29 cellular contexts compared by ENCODE assay signal in genomic region chr9:128002959-128003358, GRCh38. TPM values are rescaled to one million over a fixed set of nuclear protein-coding genes. Genes with fewer than 3 reads are reported as not detected.
A peak's percentile ranks its signal among the peaks of the same experiment; 100 is the strongest.
DNase-seq lines count a peak whose midpoint lies in the region; ATAC-seq, FAIRE-seq and TF ChIP-seq lines count a peak whose summit lies in the region.
"Had no signal": no experiment of that assay in that cellular context is flagged by ENCODE, and none has a peak within 500 bp of the region (broad histone marks: within the 10 kb centered on the region; RNA-seq: fewer than 3 reads in every experiment).

No MANE protein-coding gene starts in this region.

- 96% methylated on average over 3 of the region's 5 CpGs; no CpG with 5 or more reads in 1 of the 2 experiments for WGBS in IMR-90 (ENCODE audit: extremely low coverage in 2 of 2, insufficient read length in 1 of 2), 2 experiments
- 88 to 97% methylated on average over 5 of the region's 5 CpGs for WGBS in mesodermal cell (ENCODE audit: insufficient coverage in 2 of 2), 2 experiments
- 75 to 82% (median 80%) methylated on average over 5 of the region's 5 CpGs for WGBS in adrenal gland, 4 donors

- H3K4me1 Mint-ChIP-seq in CD4-positive, CD25-positive, alpha-beta regulatory T cell, result peaks cover 0 to 64% (median 34%) of the 10 kb centered on the region in 4 donors
- peaks cover 17% of the 10 kb centered on the region for H3K4me1 Mint-ChIP-seq in activated T-helper 1 cell treated with anti-CD3 and anti-CD28 coated beads, Interleukin-12 subunit alpha, Interleukin-12 subunit beta, Interleukin-2, Interleukin-4 antibody, amounts not matched to agents 30 ng/mL and 10 ng/mL and 1 ng/mL, durations not matched to agents 14 hours and 24 hours and 36 hours (ENCODE audit: low read depth)

- dilution Hi-C loops in IMR-90 (cut with HindIII; ENCODE audit: low sequenced_read_pairs, unreplicated experiment), result no loop called here
- dilution Hi-C loops in endothelial cell of umbilical vein (cut with MboI; ENCODE audit: extremely low pct_ligation_motif_present, low sequenced_read_pairs), result no loop called here

- TF ChIP-seq CTCF in IMR-90 (conservative IDR thresholded peaks at IDR 0.05; ENCODE audit: low read depth, low read length) (no peak), endothelial cell of umbilical vein (IDR thresholded peaks at IDR 0.05; ENCODE audit: extremely low read depth in 1 of 2, insufficient read depth in 1 of 2, low read depth in 1 of 2, low read length in 2 of 2) (no peak), kidney (IDR thresholded peaks at IDR 0.05; ENCODE audit: borderline replicate concordance, extremely low read depth, insufficient read depth) (no peak), adrenal gland (IDR thresholded peaks at IDR 0.05) (no peak)

- H2BK120ac ChIP-seq in IMR-90 (ENCODE audit: low read depth, low read length), result no peak overlapping the region; the same call in 1 of the 2 replicates

- intact Hi-C loops in IMR-90 (cut with micrococcal nuclease), result loop anchor here (5.0 kb wide), 1 partner anchor 34 kb away; no protein-coding TSS in a partner anchor
- intact Hi-C loops in endothelial cell of umbilical vein (cut with micrococcal nuclease), result no loop called here
- intact Hi-C loops in activated T-helper 1 cell treated with anti-CD3 and anti-CD28 coated beads, Interleukin-12 subunit alpha, Interleukin-12 subunit beta, Interleukin-2, Interleukin-4 antibody, amounts not matched to agents 30 ng/mL and 10 ng/mL and 1 ng/mL, durations not matched to agents 14 hours and 24 hours and 36 hours (cut with micrococcal nuclease), result no loop called here
- intact Hi-C loops in kidney (cut with DNase I), result no loop called here
- intact Hi-C loops in adrenal gland (cut with DNase I), result no loop called here

- H3K79me1 ChIP-seq in IMR-90 (ENCODE audit: low read depth in 1 of 2, low read length in 2 of 2), result no peaks in the 10 kb centered on the region

- CTCF ChIA-PET in IMR-90 (lab: Yijun Ruan, JAX), result no interaction called here
- CTCF ChIA-PET in endothelial cell of umbilical vein (lab: Charles Lee), result interaction anchor here (1.1 to 1.8 kb wide), 3 partner anchors 25 to 76 kb away, joined by 3 to 16 read pairs (median 3); no protein-coding TSS in a partner anchor

- H2BK5ac ChIP-seq in IMR-90 (ENCODE audit: low read depth, low read length, poor library complexity, severe bottlenecking), result no peak overlapping the region

- H4K20me1 ChIP-seq in IMR-90 (ENCODE audit: insufficient read depth, low read length), result no peaks in the 10 kb centered on the region
- no peaks in the 10 kb centered on the region for H4K20me1 ChIP-seq in endothelial cell of umbilical vein (replicated peaks; ENCODE audit: control insufficient read depth, extremely low read depth, insufficient read depth, low read length)

- H3K23ac ChIP-seq in IMR-90 (ENCODE audit: low read depth, low read length), result 0 out of 2 replicates have a peak overlapping the region, but pooled peaks have one; percentile 4

- H3K9ac ChIP-seq in IMR-90 (ENCODE audit: low read depth, low read length) (no peak overlapping the region), endothelial cell of umbilical vein (replicated peaks; ENCODE audit: extremely low read depth, insufficient read depth, low read length) (no peak overlapping the region), kidney (ENCODE audit: low read length in 2 of 2) (no peak overlapping the region)

- H2AFZ ChIP-seq in IMR-90 (replicated peaks; ENCODE audit: low read length, poor library complexity) (no peak overlapping the region), endothelial cell of umbilical vein (ENCODE audit: low read depth, low read length) (no peak overlapping the region)

- FAIRE-seq in endothelial cell of umbilical vein (lab: Jason Lieb, UNC), result peak; percentile 12
- no peak for FAIRE-seq in kidney (lab: Jason Lieb, UNC)
- FAIRE-seq: G401.6, RCC 7860, TTC549 had no signal

- peak overlapping the region; percentile 87; the same call in 1 of the 2 replicates for H3K4ac ChIP-seq in IMR-90 (ENCODE audit: low read depth, low read length)

- POLR2A ChIA-PET in IMR-90 (lab: Charles Lee; ENCODE audit: unreplicated experiment) (no interaction called here), endothelial cell of umbilical vein (lab: Charles Lee) (no interaction called here)

- no peak overlapping the region for H3K27ac ChIP-seq in CD4-positive, CD25-positive, alpha-beta regulatory T cell (ENCODE audit: insufficient read depth, low read length, poor library complexity, severe bottlenecking)
- H3K27ac ChIP-seq in IMR-90 (ENCODE audit: insufficient read depth, low read length) (no peak overlapping the region), endothelial cell of umbilical vein (ENCODE audit: insufficient read depth, low read depth, low read length) (no peak overlapping the region), mesodermal cell (ENCODE audit: low read depth, low read length, severe bottlenecking) (peak overlapping the region; percentile 96), kidney (ENCODE audit: low read depth in 2 of 2, low read length in 2 of 2) (no peak overlapping the region), adrenal gland (no peak overlapping the region)
- H3K27ac ChIP-seq: SJCRH30, tibial nerve had no signal

- no peak overlapping the region for H2AK9ac ChIP-seq in IMR-90 (replicated peaks; ENCODE audit: low read depth, low read length, poor library complexity)

- in situ Hi-C loops in IMR-90 (cut with MboI; ENCODE audit: low sequenced_read_pairs), result no loop called here

- H3K27me3 ChIP-seq in CD4-positive, CD25-positive, alpha-beta regulatory T cell (ENCODE audit: control insufficient read depth, insufficient read depth, low read length), result no peaks in the 10 kb centered on the region
- H3K27me3 ChIP-seq in IMR-90 (ENCODE audit: control insufficient read depth, insufficient read depth, low read length) (no peaks in the 10 kb centered on the region), endothelial cell of umbilical vein (ENCODE audit: control insufficient read depth in 2 of 2, insufficient read depth in 2 of 2, low read length in 2 of 2) (no peaks in the 10 kb centered on the region), adrenal gland (no peaks in the 10 kb centered on the region)
- H3K27me3 ChIP-seq: breast epithelium, SJCRH30, tibial nerve had no signal

- H3K56ac ChIP-seq in IMR-90 (ENCODE audit: extremely low read depth, insufficient read depth, low read length), result no peak overlapping the region; the same call in 1 of the 2 replicates

- H2AK5ac ChIP-seq in IMR-90 (ENCODE audit: low read depth, low read length), result peak overlapping the region; percentile 35; the same call in 1 of the 2 replicates

- H3K27ac Mint-ChIP-seq in CD4-positive, CD25-positive, alpha-beta regulatory T cell, result peak overlapping the region in 2 of 3 donors; percentile 60 to 84
- H3K27ac Mint-ChIP-seq in activated T-helper 1 cell treated with anti-CD3 and anti-CD28 coated beads, Interleukin-12 subunit alpha, Interleukin-12 subunit beta, Interleukin-2, Interleukin-4 antibody, amounts not matched to agents 30 ng/mL and 10 ng/mL and 1 ng/mL, durations not matched to agents 14 hours and 24 hours and 36 hours, result no peak overlapping the region
- H3K27ac Mint-ChIP-seq: activated T-cell treated with anti-CD3 and anti-CD28 coated beads, Interleukin-2, amount 50 U/mL, for 72 hours; mesothelial cell of epicardium; progenitor cell of endocrine pancreas had no signal

- no peak overlapping the region for H4K5ac ChIP-seq in IMR-90 (ENCODE audit: low read depth, low read length)

- H3K79me2 ChIP-seq in endothelial cell of umbilical vein (ENCODE audit: control insufficient read depth, insufficient read depth, low read length), result no peaks in the 10 kb centered on the region

- H3K18ac ChIP-seq in IMR-90 (ENCODE audit: low read depth, low read length), result no peak overlapping the region

- H3K27me3 Mint-ChIP-seq in CD4-positive, CD25-positive, alpha-beta regulatory T cell, result no peaks in the 10 kb centered on the region
- H3K27me3 Mint-ChIP-seq in activated T-helper 1 cell treated with anti-CD3 and anti-CD28 coated beads, Interleukin-12 subunit alpha, Interleukin-12 subunit beta, Interleukin-2, Interleukin-4 antibody, amounts not matched to agents 30 ng/mL and 10 ng/mL and 1 ng/mL, durations not matched to agents 14 hours and 24 hours and 36 hours (ENCODE audit: insufficient read depth), result peaks cover 7% of the 10 kb centered on the region
- H3K27me3 Mint-ChIP-seq: progenitor cell of endocrine pancreas had no signal

- DNase-seq in CD4-positive, CD25-positive, alpha-beta regulatory T cell, result no peak
- no peak for DNase-seq in IMR-90
- no peak for DNase-seq in endothelial cell of umbilical vein (ENCODE audit: low read depth, low spot score)
- DNase-seq in activated T-helper 1 cell treated with anti-CD3 and anti-CD28 coated beads, Interleukin-12 subunit alpha, Interleukin-12 subunit beta, Interleukin-2, Interleukin-4 antibody, amounts not matched to agents 30 ng/mL and 10 ng/mL and 1 ng/mL, durations not matched to agents 14 hours and 24 hours and 36 hours (ENCODE audit: low spot score), result no peak
- no peak for DNase-seq in kidney
- no peak for DNase-seq in adrenal gland
- DNase-seq: activated CD4-positive, alpha-beta T cell treated with anti-CD3 and anti-CD28 coated beads, Interleukin-2, amount 50 U/mL, for 4 hours; activated CD4-positive, CD25-positive, alpha-beta regulatory T cell; activated naive CD4-positive, alpha-beta T cell; activated T-cell treated with anti-CD3 and anti-CD28 coated beads, Interleukin-2, amount 50 U/mL, for 72 hours; amygdala; Caco-2; DMS53; H7; hypothalamus; NCI-H1436 treated with DMSO at 0.1 percent for 48 hours; NCI-H345; nucleus accumbens; SJCRH30; stimulated activated CD4-positive, alpha-beta T cell treated with anti-CD3 and anti-CD28 coated beads, Interleukin-4, amount 100 ng/mL, for 1 hour had no signal

- no peak for TF ChIP-seq POLR2A in IMR-90 (IDR thresholded peaks at IDR 0.05; ENCODE audit: low read depth, low read length)
- no peak for TF ChIP-seq POLR2A in endothelial cell of umbilical vein (IDR thresholded peaks at IDR 0.05; ENCODE audit: low read depth, low read length)
- TF ChIP-seq POLR2A in adrenal gland (IDR thresholded peaks at IDR 0.05), result no peak

- 0 out of 2 replicates have a peak overlapping the region, but pooled peaks have one; percentile 25 for H2BK20ac ChIP-seq in IMR-90 (ENCODE audit: low read depth, low read length)

- no peak overlapping the region for H3K4me2 ChIP-seq in IMR-90 (ENCODE audit: low read depth, low read length)
- no peak overlapping the region for H3K4me2 ChIP-seq in endothelial cell of umbilical vein (ENCODE audit: insufficient read depth, low read length)

- no peak for TF ChIP-seq RAD21 in IMR-90 (IDR thresholded peaks at IDR 0.05; ENCODE audit: low read length)

- no TSS peak for BruUV-seq in IMR-90 (replicated peaks; lab: Mats Ljungman, UMichigan)
- BruUV-seq in endothelial cell of umbilical vein (replicated peaks; lab: Mats Ljungman, UMichigan), result no TSS peak

- H3K9me3 Mint-ChIP-seq in CD4-positive, CD25-positive, alpha-beta regulatory T cell, result peaks cover 0 to 2% (median 1%) of the 10 kb centered on the region in 7 donors
- peaks cover 6% of the 10 kb centered on the region for H3K9me3 Mint-ChIP-seq in activated T-helper 1 cell treated with anti-CD3 and anti-CD28 coated beads, Interleukin-12 subunit alpha, Interleukin-12 subunit beta, Interleukin-2, Interleukin-4 antibody, amounts not matched to agents 30 ng/mL and 10 ng/mL and 1 ng/mL, durations not matched to agents 14 hours and 24 hours and 36 hours

- H3K4me1 ChIP-seq in CD4-positive, CD25-positive, alpha-beta regulatory T cell (ENCODE audit: control insufficient read depth, insufficient read depth, low read length, poor library complexity, severe bottlenecking), result peaks cover 44% of the 10 kb centered on the region
- H3K4me1 ChIP-seq in IMR-90 (ENCODE audit: control insufficient read depth, insufficient read depth, low read length) (peaks cover 9% of the 10 kb centered on the region), endothelial cell of umbilical vein (ENCODE audit: control insufficient read depth, extremely low read depth, insufficient read depth, low read length) (peaks cover 39% of the 10 kb centered on the region), mesodermal cell (ENCODE audit: control insufficient read depth, insufficient read depth, low read length, poor library complexity, severe bottlenecking) (peaks cover 32% of the 10 kb centered on the region), kidney (ENCODE audit: control insufficient read depth in 1 of 2, insufficient read depth in 1 of 2, low read depth in 1 of 2, low read length in 2 of 2) (peaks cover 0 to 24% of the 10 kb centered on the region in 2 donors), adrenal gland (replicated peaks in 1 of 2) (peaks cover 29 to 37% of the 10 kb centered on the region in 2 donors)
- H3K4me1 ChIP-seq: breast epithelium had no signal

- H3K9me3 ChIP-seq in CD4-positive, CD25-positive, alpha-beta regulatory T cell (ENCODE audit: control insufficient read depth in 2 of 2, low read length in 2 of 2), result no peaks in the 10 kb centered on the region
- peaks cover under 1% of the 10 kb centered on the region; the same call in 1 of the 2 replicates for H3K9me3 ChIP-seq in IMR-90 (ENCODE audit: control insufficient read depth, insufficient read depth, low read length)
- H3K9me3 ChIP-seq in endothelial cell of umbilical vein (replicated peaks; ENCODE audit: control insufficient read depth, insufficient read depth, low read length), result no peaks in the 10 kb centered on the region
- peaks cover 6% of the 10 kb centered on the region for H3K9me3 ChIP-seq in mesodermal cell (ENCODE audit: control insufficient read depth, low read length)
- H3K9me3 ChIP-seq in kidney (ENCODE audit: control insufficient read depth in 1 of 2, low read length in 2 of 2), result peaks cover 0 to under 1% of the 10 kb centered on the region in 2 donors
- H3K9me3 ChIP-seq in adrenal gland (replicated peaks in 1 of 3), result no peaks in the 10 kb centered on the region
- H3K9me3 ChIP-seq: breast epithelium had no signal

- H4K8ac ChIP-seq in IMR-90 (ENCODE audit: low read depth in 2 of 2, low read length in 2 of 2), result peak overlapping the region in 1 of 2 experiments; percentile 19; a peak in 1 of 4 replicates

- H3K9me1 ChIP-seq in IMR-90 (ENCODE audit: insufficient read depth, low read length) (peaks cover 7% of the 10 kb centered on the region), endothelial cell of umbilical vein (replicated peaks; ENCODE audit: control insufficient read depth, extremely low read depth, insufficient read depth, low read length) (no peaks in the 10 kb centered on the region)

- peaks cover 2% of the 10 kb centered on the region for H3K36me3 Mint-ChIP-seq in CD4-positive, CD25-positive, alpha-beta regulatory T cell
- peaks cover 4% of the 10 kb centered on the region for H3K36me3 Mint-ChIP-seq in activated T-helper 1 cell treated with anti-CD3 and anti-CD28 coated beads, Interleukin-12 subunit alpha, Interleukin-12 subunit beta, Interleukin-2, Interleukin-4 antibody, amounts not matched to agents 30 ng/mL and 10 ng/mL and 1 ng/mL, durations not matched to agents 14 hours and 24 hours and 36 hours (ENCODE audit: low read depth)

- H2BK15ac ChIP-seq in IMR-90 (ENCODE audit: low read depth, low read length), result no peak overlapping the region

- H4K91ac ChIP-seq in IMR-90 (ENCODE audit: insufficient read depth, low read depth, low read length), result peak overlapping the region; percentile 53; the same call in 1 of the 2 replicates

- peak overlapping the region in 1 of 4 donors; percentile 41 for H3K4me3 Mint-ChIP-seq in CD4-positive, CD25-positive, alpha-beta regulatory T cell
- H3K4me3 Mint-ChIP-seq in activated T-helper 1 cell treated with anti-CD3 and anti-CD28 coated beads, Interleukin-12 subunit alpha, Interleukin-12 subunit beta, Interleukin-2, Interleukin-4 antibody, amounts not matched to agents 30 ng/mL and 10 ng/mL and 1 ng/mL, durations not matched to agents 14 hours and 24 hours and 36 hours, result no peak overlapping the region
- H3K4me3 Mint-ChIP-seq: activated T-cell treated with anti-CD3 and anti-CD28 coated beads, Interleukin-2, amount 50 U/mL, for 72 hours; mesothelial cell of epicardium had no signal

- ATAC-seq in CD4-positive, CD25-positive, alpha-beta regulatory T cell (ENCODE audit: low read depth in 2 of 2), result no peak
- no peak for ATAC-seq in IMR-90 (ENCODE audit: low read depth)
- no peak for ATAC-seq in GM19023 (IDR thresholded peaks at IDR 0.05; ENCODE audit: unreplicated experiment)
- ATAC-seq: activated T-cell treated with anti-CD3 and anti-CD28 coated beads, Interleukin-2, amount 50 U/mL, for 72 hours had no signal

- no peak overlapping the region for H3K14ac ChIP-seq in IMR-90 (replicated peaks; ENCODE audit: low read depth, low read length)

- no peak overlapping the region for H3K4me3 ChIP-seq in CD4-positive, CD25-positive, alpha-beta regulatory T cell (ENCODE audit: low read depth, low read length)
- no peak overlapping the region for H3K4me3 ChIP-seq in IMR-90 (ENCODE audit: insufficient read depth, low read depth, low read length)
- H3K4me3 ChIP-seq in endothelial cell of umbilical vein (replicated peaks in 1 of 3; ENCODE audit: insufficient read depth in 1 of 3, low read depth in 1 of 3, low read length in 3 of 3), result no peak overlapping the region
- no peak overlapping the region for H3K4me3 ChIP-seq in mesodermal cell (ENCODE audit: extremely low read depth, insufficient read depth, low read length, poor library complexity, severe bottlenecking)
- no peak overlapping the region for H3K4me3 ChIP-seq in kidney (ENCODE audit: low read length in 2 of 2)
- no peak overlapping the region for H3K4me3 ChIP-seq in adrenal gland
- H3K4me3 ChIP-seq: breast epithelium, SJCRH30, tibial nerve had no signal

- H3K36me3 ChIP-seq in CD4-positive, CD25-positive, alpha-beta regulatory T cell (ENCODE audit: control insufficient read depth, insufficient read depth, low read length), result no peaks in the 10 kb centered on the region
- no peaks in the 10 kb centered on the region for H3K36me3 ChIP-seq in IMR-90 (ENCODE audit: control insufficient read depth, insufficient read depth, low read length)
- no peaks in the 10 kb centered on the region for H3K36me3 ChIP-seq in endothelial cell of umbilical vein (ENCODE audit: control insufficient read depth in 2 of 2, extremely low read depth in 1 of 2, insufficient read depth in 2 of 2, low read length in 2 of 2)
- H3K36me3 ChIP-seq in mesodermal cell (ENCODE audit: control insufficient read depth, insufficient read depth, low read length), result no peaks in the 10 kb centered on the region
- no peaks in the 10 kb centered on the region for H3K36me3 ChIP-seq in kidney (ENCODE audit: control insufficient read depth in 1 of 2, insufficient read depth in 2 of 2, low read length in 2 of 2)
- no peaks in the 10 kb centered on the region for H3K36me3 ChIP-seq in adrenal gland (replicated peaks in 1 of 2)
- H3K36me3 ChIP-seq: breast epithelium, SJCRH30, tibial nerve had no signal

RNA-seq across cellular contexts. Expression of gene EEIG1, which starts 22.2 kb away (rescaled TPM):
- 402 TPM for total RNA-seq in CD4-positive, CD25-positive, alpha-beta regulatory T cell
- 100 to 1,000 TPM; 140 to 190 (median 177) TPM for polyA plus RNA-seq in CD4-positive, CD25-positive, alpha-beta regulatory T cell
- total RNA-seq in IMR-90 (2012; rRNA removed) (1.1 TPM in 2 replicates), endothelial cell of umbilical vein (16.4 and 19.0 TPM in 2 replicates), kidney (75.9 TPM), adrenal gland (100 to 1,000 TPM in 2 of 8 donors, 10 to 100 TPM in 6; 35.6 to 179 (median 72.0) TPM)
- polyA plus RNA-seq in IMR-90 (2012; rRNA removed) (17.5 and 23.2 TPM in 2 replicates), endothelial cell of umbilical vein (8.4 and 13.5 TPM in 2 replicates), kidney (ENCODE audit: insufficient read depth, low read depth, low replicate concordance) (34.3 TPM), adrenal gland (10 to 100 TPM; 24.5 to 49.5 (median 32.6) TPM)
- polyA plus RNA-seq in IMR-90 (2012; cell fraction: cytosol; rRNA removed), result 10.6 and 14.3 TPM in 2 replicates
- 21.3 and 38.9 TPM in 2 replicates for polyA plus RNA-seq in IMR-90 (2012; cell fraction: nucleus; rRNA removed; ENCODE audit: low replicate concordance)
- polyA plus RNA-seq in endothelial cell of umbilical vein (2011; cell fraction: cytosol; rRNA removed), result 13.6 and 15.5 TPM in 2 replicates
- polyA plus RNA-seq in endothelial cell of umbilical vein (2011; cell fraction: nucleus; rRNA removed), result 15.1 and 16.4 TPM in 2 replicates
- 10.7 and 14.9 TPM in 2 replicates for polyA plus RNA-seq in endothelial cell of umbilical vein (2012)
- polyA minus RNA-seq in endothelial cell of umbilical vein, result 4.3 and 4.4 TPM in 2 replicates
- polyA minus RNA-seq in endothelial cell of umbilical vein (2011; cell fraction: cytosol; rRNA and poly(A)+ RNA removed), result 8.4 TPM
- 3.9 and 5.3 TPM in 2 replicates for polyA minus RNA-seq in endothelial cell of umbilical vein (2011; cell fraction: nucleus; rRNA and poly(A)+ RNA removed)
- 17.7 TPM for polyA plus RNA-seq in mesodermal cell (2013, experiment 1 of 2)
- polyA plus RNA-seq in mesodermal cell (2013, experiment 2 of 2), result 15.3 TPM
- 39.8 and 43.4 TPM in 2 replicates for total RNA-seq in activated T-helper 1 cell treated with anti-CD3 and anti-CD28 coated beads, Interleukin-12 subunit alpha, Interleukin-12 subunit beta, Interleukin-2, Interleukin-4 antibody, amounts not matched to agents 30 ng/mL and 10 ng/mL and 1 ng/mL, durations not matched to agents 14 hours and 24 hours and 36 hours
